Comparison of ENCODE assay signal across 7 cellular contexts in the genomic region with DNA sequence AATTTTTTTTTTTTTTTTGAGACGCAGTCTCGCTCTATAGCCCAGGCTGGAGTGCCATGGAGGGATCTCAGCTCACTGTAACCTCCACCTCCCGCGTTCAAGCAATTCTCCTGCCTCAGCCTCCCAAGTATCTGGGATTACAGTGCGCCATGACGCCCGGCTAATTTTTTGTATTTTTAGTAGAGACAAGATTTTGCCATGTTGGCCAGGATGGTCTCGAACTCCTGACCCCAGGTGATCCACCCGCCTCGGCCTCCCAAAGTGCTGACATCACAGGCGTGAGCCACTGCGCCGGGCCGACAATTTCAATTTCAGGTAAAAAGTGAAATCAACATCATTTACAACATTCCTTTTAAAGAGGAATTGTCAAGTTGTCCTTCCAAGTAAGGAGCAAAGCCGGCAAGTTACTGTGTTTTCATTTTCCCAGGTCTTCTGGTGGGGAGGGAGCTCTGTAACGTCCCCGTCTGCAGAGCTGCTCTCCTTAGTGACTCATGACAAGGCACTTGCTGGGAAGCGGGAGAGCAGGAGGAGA. TPM values are rescaled to one million over a fixed set of nuclear protein-coding genes. Genes with fewer than 3 reads are reported as not detected.
A peak's percentile ranks its signal among the peaks of the same experiment; 100 is the strongest.
DNase-seq lines count a peak whose midpoint lies in the region; ATAC-seq and TF ChIP-seq lines count a peak whose summit lies in the region.

No MANE protein-coding gene starts in this region.

- H3K36me3 Mint-ChIP-seq in dendritic cell treated with granulocyte-macrophage colony-stimulating factor and Interleukin-4, amounts not matched to agents 40 ng/mL and 50 ng/mL, for 4 days (ENCODE audit: low read depth) = peaks cover 19% of the 10 kb centered on the region
- no peaks in the 10 kb centered on the region for H3K36me3 Mint-ChIP-seq in natural killer cell

- DNase-seq in NB4 (ENCODE audit: low read depth) = no peak
- DNase-seq in natural killer cell = no peak
- no peak for DNase-seq in NCI-H1048 (lab: John Stamatoyannopoulos, UW)
- DNase-seq in GF-D8 (lab: John Stamatoyannopoulos, UW) = no peak

- TF ChIP-seq CTCF in NB4 (IDR thresholded peaks at IDR 0.05; ENCODE audit: low read depth, low read length) (no peak), natural killer cell (IDR thresholded peaks at IDR 0.05) (no peak)

- intact Hi-C loops in dendritic cell treated with granulocyte-macrophage colony-stimulating factor and Interleukin-4, amounts not matched to agents 40 ng/mL and 50 ng/mL, for 4 days (cut with micrococcal nuclease) = no loop called here
- intact Hi-C loops in natural killer cell (cut with micrococcal nuclease) = no loop called here

- no peak for TF ChIP-seq POLR2A in NB4 (IDR thresholded peaks at IDR 0.05; ENCODE audit: extremely low read depth, insufficient read length)

- no peaks in the 10 kb centered on the region for H3K27me3 Mint-ChIP-seq in dendritic cell treated with granulocyte-macrophage colony-stimulating factor and Interleukin-4, amounts not matched to agents 40 ng/mL and 50 ng/mL, for 4 days
- no peaks in the 10 kb centered on the region for H3K27me3 Mint-ChIP-seq in natural killer cell (ENCODE audit: low read depth in 2 of 2)

- H3K4me3 ChIP-seq in NB4 (ENCODE audit: low read depth, low read length) = peak overlapping the region; percentile 95

- ATAC-seq in GM21786 (IDR thresholded peaks at IDR 0.05; ENCODE audit: unreplicated experiment) (peak; percentile 4), natural killer cell (peak in 1 of 3 donors; percentile 6), GM18868 (IDR thresholded peaks at IDR 0.05; ENCODE audit: unreplicated experiment) (no peak)

- H3K4me1 Mint-ChIP-seq in dendritic cell treated with granulocyte-macrophage colony-stimulating factor and Interleukin-4, amounts not matched to agents 40 ng/mL and 50 ng/mL, for 4 days (ENCODE audit: low read depth) = peaks cover 13% of the 10 kb centered on the region
- peaks cover 9 to 21% of the 10 kb centered on the region in 2 donors for H3K4me1 Mint-ChIP-seq in natural killer cell

- H3K27ac Mint-ChIP-seq in dendritic cell treated with granulocyte-macrophage colony-stimulating factor and Interleukin-4, amounts not matched to agents 40 ng/mL and 50 ng/mL, for 4 days = peak overlapping the region; percentile 92
- peak overlapping the region; percentile 84 to 88 for H3K27ac Mint-ChIP-seq in natural killer cell

- H3K9me3 Mint-ChIP-seq in dendritic cell treated with granulocyte-macrophage colony-stimulating factor and Interleukin-4, amounts not matched to agents 40 ng/mL and 50 ng/mL, for 4 days = no peaks in the 10 kb centered on the region
- no peaks in the 10 kb centered on the region for H3K9me3 Mint-ChIP-seq in natural killer cell

- H3K4me3 Mint-ChIP-seq in dendritic cell treated with granulocyte-macrophage colony-stimulating factor and Interleukin-4, amounts not matched to agents 40 ng/mL and 50 ng/mL, for 4 days = peak overlapping the region; percentile 83
- peak overlapping the region; percentile 96 for H3K4me3 Mint-ChIP-seq in natural killer cell

RNA-seq across cellular contexts. Expression of a gene that starts 0.9 kb away (rescaled TPM):
- total RNA-seq in natural killer cell = 100 to 1,000 TPM in 1 of 3 donors, 10 to 100 TPM in 2; 96.2 to 117 (median 99.1) TPM

RNA-seq across cellular contexts. Expression of a gene that starts 1.0 kb away (rescaled TPM):
- under 1 TPM; 0.24 to 0.35 (median 0.29) TPM for total RNA-seq in natural killer cell

RNA-seq across cellular contexts. Expression of a gene that starts 20.3 kb away (rescaled TPM):
- 10 to 100 TPM; 21.9 to 42.8 (median 26.6) TPM for total RNA-seq in natural killer cell

RNA-seq across cellular contexts. Expression of a gene that starts 30.4 kb away (rescaled TPM):
- total RNA-seq in natural killer cell = 10 to 100 TPM; 29.9 to 35.0 (median 32.4) TPM

RNA-seq across cellular contexts. Expression of a gene that starts 30.5 kb away (rescaled TPM):
- total RNA-seq in natural killer cell = 10 to 100 TPM; 15.6 to 24.2 (median 22.1) TPM
